In the genomic region with DNA sequence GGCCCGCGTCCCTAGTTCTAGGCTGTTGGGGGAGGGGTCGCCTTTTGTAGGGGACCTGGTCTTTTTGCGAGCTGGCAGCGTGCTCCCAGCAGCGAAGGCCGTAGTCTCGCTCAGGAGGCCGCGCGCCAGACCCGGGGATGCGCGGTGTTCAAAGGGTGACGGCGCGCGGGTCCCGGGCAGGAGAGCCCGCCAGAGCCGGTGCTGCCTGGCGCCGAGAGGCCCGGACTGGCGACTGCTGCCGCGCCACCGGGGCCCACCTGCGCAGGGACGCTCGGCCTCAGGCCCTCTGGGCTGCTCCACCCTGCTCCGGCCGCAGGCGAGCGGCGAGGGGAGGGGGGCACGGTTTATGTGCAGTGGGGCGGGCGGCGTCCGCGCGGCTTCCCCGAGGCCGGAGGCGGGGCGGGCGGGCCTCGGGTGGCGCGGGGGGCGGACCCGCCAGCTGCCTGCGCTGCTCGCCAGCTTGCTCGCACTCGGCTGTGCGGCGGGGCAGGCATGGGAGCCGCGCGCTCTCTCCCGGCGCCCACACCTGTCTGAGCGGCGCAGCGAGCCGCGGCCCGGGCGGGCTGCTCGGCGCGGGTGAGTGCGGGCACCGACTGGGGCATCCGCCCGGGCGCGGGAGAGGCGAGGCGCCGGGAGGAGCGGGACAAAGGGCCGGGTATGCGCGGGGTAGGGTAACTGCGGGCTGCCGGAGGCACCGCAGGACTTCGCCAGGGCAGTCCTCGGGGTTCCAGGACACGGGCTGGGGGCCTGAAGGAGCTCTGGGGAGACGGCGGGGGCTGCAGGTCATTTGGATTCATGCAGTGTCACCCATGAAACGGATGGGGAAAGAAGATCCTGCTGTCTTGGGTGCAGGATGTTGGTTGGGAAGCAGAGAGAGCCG, we compare ENCODE assay signal across 8 cellular contexts. TPM values are rescaled to one million over a fixed set of nuclear protein-coding genes. Genes with fewer than 3 reads are reported as not detected.
DNase-seq lines count a peak whose midpoint lies in the region; ATAC-seq and TF ChIP-seq lines count a peak whose summit lies in the region.

A gene with protein sequence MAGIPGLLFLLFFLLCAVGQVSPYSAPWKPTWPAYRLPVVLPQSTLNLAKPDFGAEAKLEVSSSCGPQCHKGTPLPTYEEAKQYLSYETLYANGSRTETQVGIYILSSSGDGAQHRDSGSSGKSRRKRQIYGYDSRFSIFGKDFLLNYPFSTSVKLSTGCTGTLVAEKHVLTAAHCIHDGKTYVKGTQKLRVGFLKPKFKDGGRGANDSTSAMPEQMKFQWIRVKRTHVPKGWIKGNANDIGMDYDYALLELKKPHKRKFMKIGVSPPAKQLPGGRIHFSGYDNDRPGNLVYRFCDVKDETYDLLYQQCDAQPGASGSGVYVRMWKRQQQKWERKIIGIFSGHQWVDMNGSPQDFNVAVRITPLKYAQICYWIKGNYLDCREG (plus strand): TSS at position 467 of the 880 bp plus-strand sequence. CDS start 7,102 bp downstream, outside the sequence.

- H3K27ac Mint-ChIP-seq in activated CD4-positive, alpha-beta T cell treated with anti-CD3 and anti-CD28 coated beads for 36 hours: no peak within 1 kb of the TSS

- intact Hi-C loops in activated CD4-positive, alpha-beta T cell treated with anti-CD3 and anti-CD28 coated beads for 36 hours (cut with DNase I, micrococcal nuclease): loop anchor here (5.0 to 10.0 kb wide), 4 partner anchors 128 to 1374 kb away; partner anchors contain the start of genes DLG2 (in 1 of the 2), ME3 (in 1 of the 2), RAB38 (in 1 of the 2) and TMEM126B (in 1 of the 2)
- intact Hi-C loops in stomach (cut with DNase I; ENCODE audit: low total_unique reads): no loop called here

- peak within 1 kb of the TSS; percentile 64 for H3K4me3 Mint-ChIP-seq in activated CD4-positive, alpha-beta T cell treated with anti-CD3 and anti-CD28 coated beads for 36 hours

- no peak for TF ChIP-seq POLR2A in stomach (IDR thresholded peaks at IDR 0.05)

- peak within 1 kb of the TSS; percentile 26; the same call in 1 of the 2 replicates for H3K4me2 ChIP-seq in KMS-11

- no peaks in the 10 kb centered on the region for H3K36me3 Mint-ChIP-seq in activated CD4-positive, alpha-beta T cell treated with anti-CD3 and anti-CD28 coated beads for 36 hours (ENCODE audit: low read depth)

- H3K27ac ChIP-seq in KMS-11: no peak within 1 kb of the TSS
- H3K27ac ChIP-seq in mesodermal cell (ENCODE audit: low read depth, low read length, severe bottlenecking): peak within 1 kb of the TSS; percentile 57
- peak within 1 kb of the TSS; percentile 77 to 89 (median 84) for H3K27ac ChIP-seq in stomach

- CTCF ChIA-PET in activated CD4-positive, alpha-beta T cell treated with anti-CD3 and anti-CD28 coated beads for 36 hours (lab: Charles Lee): interaction anchor here (0.5 to 1.6 kb wide), 5 partner anchors 20 to 343 kb away, joined by 3 to 6 read pairs (median 3); no protein-coding TSS in a partner anchor

- H3K9me3 Mint-ChIP-seq in activated CD4-positive, alpha-beta T cell treated with anti-CD3 and anti-CD28 coated beads for 36 hours (ENCODE audit: low read depth): no peaks in the 10 kb centered on the region

- no peak for TF ChIP-seq CTCF in KMS-11 (conservative IDR thresholded peaks at IDR 0.05; ENCODE audit: low read depth, low read length)
- TF ChIP-seq CTCF in stomach (IDR thresholded peaks at IDR 0.05): no peak

- H3K36me3 ChIP-seq in KMS-11 (ENCODE audit: insufficient read depth) (no peaks in the 10 kb centered on the region), mesodermal cell (ENCODE audit: control insufficient read depth, insufficient read depth, low read length) (peaks cover 31% of the 10 kb centered on the region), stomach (no peaks in the 10 kb centered on the region)

- 1% methylated on average over 67 to 77 of the region's 97 CpGs for WGBS in mesodermal cell (ENCODE audit: insufficient coverage in 2 of 2), 2 experiments
- WGBS in stomach, 5 donors: 0 to 7% (median 1%) methylated on average over 17 to 97 of the region's 97 CpGs

- H3K4me3 ChIP-seq in KMS-11 (IDR thresholded peaks at IDR 0.05; ENCODE audit: insufficient read depth, low read depth, low read length) (no peak within 1 kb of the TSS), mesodermal cell (ENCODE audit: extremely low read depth, insufficient read depth, low read length, poor library complexity, severe bottlenecking) (peak within 1 kb of the TSS; percentile 88), stomach (peak within 1 kb of the TSS; percentile 63 to 71 (median 70))

- TF ChIP-seq EP300 in stomach (IDR thresholded peaks at IDR 0.05): no peak

- H3K27me3 Mint-ChIP-seq in activated CD4-positive, alpha-beta T cell treated with anti-CD3 and anti-CD28 coated beads for 36 hours: peaks cover 59% of the 10 kb centered on the region

- peak; percentile 58 for DNase-seq in activated CD4-positive, alpha-beta T cell treated with anti-CD3 and anti-CD28 coated beads for 36 hours
- DNase-seq in activated CD4-positive, alpha-beta T cell treated with anti-CD3 and anti-CD28 coated beads, Interleukin-2, amount 50 U/mL, for 1 hour: no peak
- DNase-seq in activated CD4-positive, CD25-positive, alpha-beta regulatory T cell treated with anti-CD3 and anti-CD28 coated beads, Interleukin-2, amount 50 U/mL, for 72 hours: peak; percentile 35
- peak; percentile 49 for DNase-seq in epidermal melanocyte (ENCODE audit: insufficient read length, low spot score)
- peak; percentile 74 for DNase-seq in stomach

- H4K20me1 ChIP-seq in KMS-11 (ENCODE audit: insufficient read depth): no peaks in the 10 kb centered on the region

- no peaks in the 10 kb centered on the region for H3K4me1 ChIP-seq in KMS-11 (ENCODE audit: low read depth, poor library complexity, severe bottlenecking)
- peaks cover 25% of the 10 kb centered on the region for H3K4me1 ChIP-seq in mesodermal cell (ENCODE audit: control insufficient read depth, insufficient read depth, low read length, poor library complexity, severe bottlenecking)
- peaks cover 4 to 49% (median 37%) of the 10 kb centered on the region in 4 donors for H3K4me1 ChIP-seq in stomach

- peaks cover 48% of the 10 kb centered on the region for H3K4me1 Mint-ChIP-seq in activated CD4-positive, alpha-beta T cell treated with anti-CD3 and anti-CD28 coated beads for 36 hours

- no peak within 1 kb of the TSS for H3K9ac ChIP-seq in KMS-11

- H2AFZ ChIP-seq in KMS-11 (ENCODE audit: low read depth): peak within 1 kb of the TSS; percentile 35

- H3K9me3 ChIP-seq in mesodermal cell (ENCODE audit: control insufficient read depth, low read length) (peaks cover 4% of the 10 kb centered on the region), stomach (no peaks in the 10 kb centered on the region)

- no peaks in the 10 kb centered on the region; the same call in 1 of the 2 replicates for H3K27me3 ChIP-seq in KMS-11 (ENCODE audit: insufficient read depth, low read depth)
- H3K27me3 ChIP-seq in stomach: peaks cover 0 to 9% (median 0%) of the 10 kb centered on the region in 3 donors

- POLR2A ChIA-PET in activated CD4-positive, alpha-beta T cell treated with anti-CD3 and anti-CD28 coated beads for 36 hours (lab: Charles Lee): no interaction called here

- ATAC-seq in activated CD4-positive, alpha-beta T cell treated with anti-CD3 and anti-CD28 coated beads for 36 hours: peak; percentile 73
- ATAC-seq in HG03460 (IDR thresholded peaks at IDR 0.05; ENCODE audit: unreplicated experiment): no peak

- H3K79me2 ChIP-seq in KMS-11 (ENCODE audit: insufficient read depth, low read depth): no peaks in the 10 kb centered on the region

RNA-seq across cellular contexts. Expression of the gene that starts here (rescaled TPM):
- total RNA-seq in activated CD4-positive, alpha-beta T cell treated with anti-CD3 and anti-CD28 coated beads for 36 hours: 1 to 10 TPM in 1 of 2 experiments, under 1 TPM in 1; 0.62 to 1.5 TPM
- 450 TPM for polyA plus RNA-seq in mesodermal cell (2013, experiment 1 of 2)
- 338 TPM for polyA plus RNA-seq in mesodermal cell (2013, experiment 2 of 2)
- 10 to 100 TPM in 4 of 5 donors, 1 to 10 TPM in 1; 4.1 to 98.8 (median 72.9) TPM for total RNA-seq in stomach
- 10 to 100 TPM; 11.0 to 12.2 (median 11.7) TPM for polyA plus RNA-seq in stomach
